In the genomic region with DNA sequence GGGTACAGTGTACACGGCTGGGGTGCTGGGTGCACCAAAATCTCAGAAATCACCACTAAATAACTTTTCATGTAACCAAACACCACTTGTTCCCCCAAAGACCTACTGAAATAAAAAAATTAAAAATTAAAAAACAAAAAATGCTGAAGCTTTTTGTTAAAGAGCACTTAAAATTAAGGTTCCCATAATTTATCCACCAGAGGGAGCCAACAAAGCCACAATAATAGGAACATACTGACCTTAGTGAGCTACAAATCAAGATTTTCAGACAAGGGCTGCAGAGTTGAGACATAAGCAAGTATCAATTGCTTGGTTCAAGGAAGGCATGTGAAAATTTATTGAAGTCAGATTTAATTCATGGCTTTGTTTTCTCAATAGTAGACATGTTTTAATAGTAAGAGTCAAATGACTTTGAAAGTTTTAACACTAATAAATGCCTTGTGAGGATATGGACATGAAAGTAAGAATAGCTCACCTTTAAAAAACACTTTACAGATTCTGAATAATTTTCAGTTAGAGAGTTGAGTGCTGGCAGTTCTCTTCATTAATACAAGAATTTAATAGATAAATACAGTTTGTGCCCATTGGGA, we compare ENCODE assay signal across 8 cellular contexts. TPM values are rescaled to one million over a fixed set of nuclear protein-coding genes. Genes with fewer than 3 reads are reported as not detected.
DNase-seq lines count a peak whose midpoint lies in the region; ATAC-seq, FAIRE-seq and TF ChIP-seq lines count a peak whose summit lies in the region.

No MANE protein-coding gene starts in this region.

- no peak overlapping the region for H3K27ac Mint-ChIP-seq in CD4-positive, alpha-beta T cell

- POLR2A ChIA-PET in CD4-positive, alpha-beta T cell (lab: Charles Lee), result interaction anchor here (0.9 to 1.2 kb wide), 2 partner anchors 24 to 30 kb away, joined by 3 read pairs; no protein-coding TSS in a partner anchor

- no peaks in the 10 kb centered on the region for H3K27me3 Mint-ChIP-seq in CD4-positive, alpha-beta T cell

- intact Hi-C loops in ascending aorta (cut with DNase I), result no loop called here
- intact Hi-C loops in CD4-positive, alpha-beta T cell (cut with DNase I, micrococcal nuclease), result no loop called here

- no peaks in the 10 kb centered on the region for H3K4me1 ChIP-seq in ascending aorta

- no peaks in the 10 kb centered on the region for H3K36me3 Mint-ChIP-seq in CD4-positive, alpha-beta T cell (ENCODE audit: low read depth)

- ATAC-seq in GM21447 (IDR thresholded peaks at IDR 0.05; ENCODE audit: unreplicated experiment), result no peak
- no peak for ATAC-seq in CD4-positive, alpha-beta T cell (ENCODE audit: poor library complexity)

- no peak for TF ChIP-seq POLR2A in H54 (IDR thresholded peaks at IDR 0.05; ENCODE audit: low read depth, low read length)

- H3K36me3 ChIP-seq in ascending aorta, result no peaks in the 10 kb centered on the region

- CTCF ChIA-PET in CD4-positive, alpha-beta T cell (lab: Charles Lee), result interaction anchor here (1.5 to 2.4 kb wide), 3 partner anchors 15 to 237 kb away, joined by 3 to 6 read pairs (median 5); no protein-coding TSS in a partner anchor

- no peaks in the 10 kb centered on the region for H3K9me3 ChIP-seq in ascending aorta
- no peaks in the 10 kb centered on the region for H3K9me3 ChIP-seq in CD4-positive, alpha-beta T cell (ENCODE audit: control insufficient read depth, low read length)

- peak; percentile 38 for TF ChIP-seq RAD21 in Ishikawa (IDR thresholded peaks at IDR 0.05; ENCODE audit: low read depth)

- peak in 2 of 3 experiments; percentile 34 to 40 for TF ChIP-seq CTCF in ascending aorta (IDR thresholded peaks at IDR 0.05)
- TF ChIP-seq CTCF in CD4-positive, alpha-beta T cell (IDR thresholded peaks at IDR 0.05), result no peak

- no peak for FAIRE-seq in H54 (lab: Jason Lieb, UNC)

- H3K4me1 Mint-ChIP-seq in CD4-positive, alpha-beta T cell (ENCODE audit: low read depth), result no peaks in the 10 kb centered on the region

- no peak overlapping the region for H3K4me3 Mint-ChIP-seq in CD4-positive, alpha-beta T cell

- peak; percentile 39 for DNase-seq in AG20443 (ENCODE audit: low spot score)
- no peak for DNase-seq in ascending aorta (ENCODE audit: low spot score in 2 of 2)
- peak; percentile 46 for DNase-seq in kidney tubule cell (ENCODE audit: low spot score)
- DNase-seq in HPDE6-E6E7 (ENCODE audit: extremely low spot score), result no peak
- no peak for DNase-seq in CD4-positive, alpha-beta T cell
- DNase-seq in H54 (ENCODE audit: insufficient read length, low spot score), result no peak

- no peaks in the 10 kb centered on the region for H3K27me3 ChIP-seq in ascending aorta
- H3K27me3 ChIP-seq in CD4-positive, alpha-beta T cell (ENCODE audit: control insufficient read depth, insufficient read depth, low read length), result no peaks in the 10 kb centered on the region

- TF ChIP-seq EP300 in Ishikawa (IDR thresholded peaks at IDR 0.05; ENCODE audit: borderline replicate concordance), result no peak

- H3K27ac ChIP-seq in ascending aorta, result no peak overlapping the region
- no peak overlapping the region for H3K27ac ChIP-seq in CD4-positive, alpha-beta T cell (ENCODE audit: low read depth, low read length)

- H3K9me3 Mint-ChIP-seq in CD4-positive, alpha-beta T cell, result no peaks in the 10 kb centered on the region

- no peak overlapping the region for H3K4me3 ChIP-seq in ascending aorta

TF ChIP-seq in Ishikawa, 13 proteins besides CTCF, POLR2A, EP300 and RAD21:
- TF ChIP-seq TCF12 (IDR thresholded peaks at IDR 0.05; ENCODE audit: low read depth) (no peak), FOXM1 (IDR thresholded peaks at IDR 0.05; ENCODE audit: borderline replicate concordance, low read depth) (no peak), YY1 (IDR thresholded peaks at IDR 0.05; ENCODE audit: low read depth) (no peak)
- TF ChIP-seq, protein P1, sequence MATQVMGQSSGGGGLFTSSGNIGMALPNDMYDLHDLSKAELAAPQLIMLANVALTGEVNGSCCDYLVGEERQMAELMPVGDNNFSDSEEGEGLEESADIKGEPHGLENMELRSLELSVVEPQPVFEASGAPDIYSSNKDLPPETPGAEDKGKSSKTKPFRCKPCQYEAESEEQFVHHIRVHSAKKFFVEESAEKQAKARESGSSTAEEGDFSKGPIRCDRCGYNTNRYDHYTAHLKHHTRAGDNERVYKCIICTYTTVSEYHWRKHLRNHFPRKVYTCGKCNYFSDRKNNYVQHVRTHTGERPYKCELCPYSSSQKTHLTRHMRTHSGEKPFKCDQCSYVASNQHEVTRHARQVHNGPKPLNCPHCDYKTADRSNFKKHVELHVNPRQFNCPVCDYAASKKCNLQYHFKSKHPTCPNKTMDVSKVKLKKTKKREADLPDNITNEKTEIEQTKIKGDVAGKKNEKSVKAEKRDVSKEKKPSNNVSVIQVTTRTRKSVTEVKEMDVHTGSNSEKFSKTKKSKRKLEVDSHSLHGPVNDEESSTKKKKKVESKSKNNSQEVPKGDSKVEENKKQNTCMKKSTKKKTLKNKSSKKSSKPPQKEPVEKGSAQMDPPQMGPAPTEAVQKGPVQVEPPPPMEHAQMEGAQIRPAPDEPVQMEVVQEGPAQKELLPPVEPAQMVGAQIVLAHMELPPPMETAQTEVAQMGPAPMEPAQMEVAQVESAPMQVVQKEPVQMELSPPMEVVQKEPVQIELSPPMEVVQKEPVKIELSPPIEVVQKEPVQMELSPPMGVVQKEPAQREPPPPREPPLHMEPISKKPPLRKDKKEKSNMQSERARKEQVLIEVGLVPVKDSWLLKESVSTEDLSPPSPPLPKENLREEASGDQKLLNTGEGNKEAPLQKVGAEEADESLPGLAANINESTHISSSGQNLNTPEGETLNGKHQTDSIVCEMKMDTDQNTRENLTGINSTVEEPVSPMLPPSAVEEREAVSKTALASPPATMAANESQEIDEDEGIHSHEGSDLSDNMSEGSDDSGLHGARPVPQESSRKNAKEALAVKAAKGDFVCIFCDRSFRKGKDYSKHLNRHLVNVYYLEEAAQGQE (IDR thresholded peaks at IDR 0.05; ENCODE audit: low read depth), result no peak

RNA-seq across cellular contexts. Expression of gene SCOC, which starts 43.0 kb away (rescaled TPM):
- 7.2 TPM for total RNA-seq in ascending aorta
- 1 to 10 TPM; 5.9 to 6.8 TPM for total RNA-seq in CD4-positive, alpha-beta T cell

Comparison
In these comparisons a context has a peak if more than half of its experiments do, and no peak if none do; other contexts are left out.
1. DNase-seq: peak in AG20443 (single experiment) and kidney tubule cell (single experiment); none in ascending aorta (0 of 2), HPDE6-E6E7 (single experiment), CD4-positive, alpha-beta T cell (0 of 10) and H54 (single experiment).